Comparison of ENCODE assay signal across 14 cellular contexts in genomic region chr14:75539165-75539561, GRCh38. TPM values are rescaled to one million over a fixed set of nuclear protein-coding genes. Genes with fewer than 3 reads are reported as not detected.
DNase-seq lines count a peak whose midpoint lies in the region; ATAC-seq and TF ChIP-seq lines count a peak whose summit lies in the region.
"Had no signal": no experiment of that assay in that cellular context is flagged by ENCODE, and none has a peak within 500 bp of the region (broad histone marks: within the 10 kb centered on the region; RNA-seq: fewer than 3 reads in every experiment).

No MANE protein-coding gene starts in this region.

- CTCF ChIA-PET in activated CD4-positive, alpha-beta T cell treated with anti-CD3 and anti-CD28 coated beads for 36 hours (lab: Charles Lee), result interaction anchor here (0.6 to 8.8 kb wide), 15 partner anchors 8 to 115 kb away, joined by 3 to 98 read pairs (median 8); partner anchors contain the start of genes BATF and FLVCR2

- TF ChIP-seq CTCF in natural killer cell (IDR thresholded peaks at IDR 0.05) (no peak), GM13977 (IDR thresholded peaks at IDR 0.05; ENCODE audit: extremely low read depth, insufficient read depth, missing control alignments) (no peak)

- in situ Hi-C loops in GM13977 (cut with MboI; ENCODE audit: low pct_unique_long_range_greater_than_20kb, low sequenced_read_pairs, unreplicated experiment), result no loop called here

- peak overlapping the region; percentile 98 for H3K27ac Mint-ChIP-seq in activated CD4-positive, alpha-beta T cell treated with anti-CD3 and anti-CD28 coated beads for 36 hours
- H3K27ac Mint-ChIP-seq in activated T-helper 1 cell treated with anti-CD3 and anti-CD28 coated beads, Interleukin-12 subunit alpha, Interleukin-12 subunit beta, Interleukin-2, Interleukin-4 antibody, amounts not matched to agents 30 ng/mL and 10 ng/mL and 1 ng/mL, durations not matched to agents 14 hours and 24 hours and 36 hours, result peak overlapping the region; percentile 89
- H3K27ac Mint-ChIP-seq in natural killer cell, result peak overlapping the region; percentile 94 to 98

- POLR2A ChIA-PET in activated CD4-positive, alpha-beta T cell treated with anti-CD3 and anti-CD28 coated beads for 36 hours (lab: Charles Lee), result interaction anchor here (0.6 to 2.1 kb wide), 11 partner anchors 9 to 292 kb away, joined by 3 to 30 read pairs (median 7); partner anchors contain the start of gene BATF

- peaks cover 67% of the 10 kb centered on the region for H3K36me3 Mint-ChIP-seq in activated CD4-positive, alpha-beta T cell treated with anti-CD3 and anti-CD28 coated beads for 36 hours (ENCODE audit: low read depth)
- peaks cover 53% of the 10 kb centered on the region for H3K36me3 Mint-ChIP-seq in activated T-helper 1 cell treated with anti-CD3 and anti-CD28 coated beads, Interleukin-12 subunit alpha, Interleukin-12 subunit beta, Interleukin-2, Interleukin-4 antibody, amounts not matched to agents 30 ng/mL and 10 ng/mL and 1 ng/mL, durations not matched to agents 14 hours and 24 hours and 36 hours (ENCODE audit: low read depth)
- no peaks in the 10 kb centered on the region for H3K36me3 Mint-ChIP-seq in natural killer cell

- no peak for ATAC-seq in activated CD4-positive, alpha-beta T cell treated with anti-CD3 and anti-CD28 coated beads for 36 hours
- peak; percentile 1 for ATAC-seq in GM18867 (IDR thresholded peaks at IDR 0.05; ENCODE audit: unreplicated experiment)
- no peak for ATAC-seq in natural killer cell
- ATAC-seq: body of pancreas, pancreas had no signal

- H3K9me3 Mint-ChIP-seq in activated CD4-positive, alpha-beta T cell treated with anti-CD3 and anti-CD28 coated beads for 36 hours (ENCODE audit: low read depth), result no peaks in the 10 kb centered on the region
- no peaks in the 10 kb centered on the region for H3K9me3 Mint-ChIP-seq in activated T-helper 1 cell treated with anti-CD3 and anti-CD28 coated beads, Interleukin-12 subunit alpha, Interleukin-12 subunit beta, Interleukin-2, Interleukin-4 antibody, amounts not matched to agents 30 ng/mL and 10 ng/mL and 1 ng/mL, durations not matched to agents 14 hours and 24 hours and 36 hours
- no peaks in the 10 kb centered on the region for H3K9me3 Mint-ChIP-seq in natural killer cell

- H3K27me3 Mint-ChIP-seq in activated CD4-positive, alpha-beta T cell treated with anti-CD3 and anti-CD28 coated beads for 36 hours, result no peaks in the 10 kb centered on the region
- no peaks in the 10 kb centered on the region for H3K27me3 Mint-ChIP-seq in activated T-helper 1 cell treated with anti-CD3 and anti-CD28 coated beads, Interleukin-12 subunit alpha, Interleukin-12 subunit beta, Interleukin-2, Interleukin-4 antibody, amounts not matched to agents 30 ng/mL and 10 ng/mL and 1 ng/mL, durations not matched to agents 14 hours and 24 hours and 36 hours (ENCODE audit: insufficient read depth)
- no peaks in the 10 kb centered on the region for H3K27me3 Mint-ChIP-seq in natural killer cell (ENCODE audit: low read depth in 2 of 2)

- peak overlapping the region; percentile 59 for H3K4me3 Mint-ChIP-seq in activated CD4-positive, alpha-beta T cell treated with anti-CD3 and anti-CD28 coated beads for 36 hours
- peak overlapping the region; percentile 75 for H3K4me3 Mint-ChIP-seq in activated T-helper 1 cell treated with anti-CD3 and anti-CD28 coated beads, Interleukin-12 subunit alpha, Interleukin-12 subunit beta, Interleukin-2, Interleukin-4 antibody, amounts not matched to agents 30 ng/mL and 10 ng/mL and 1 ng/mL, durations not matched to agents 14 hours and 24 hours and 36 hours
- no peak overlapping the region for H3K4me3 Mint-ChIP-seq in natural killer cell

- peaks cover 84% of the 10 kb centered on the region for H3K4me1 Mint-ChIP-seq in activated CD4-positive, alpha-beta T cell treated with anti-CD3 and anti-CD28 coated beads for 36 hours
- H3K4me1 Mint-ChIP-seq in activated T-helper 1 cell treated with anti-CD3 and anti-CD28 coated beads, Interleukin-12 subunit alpha, Interleukin-12 subunit beta, Interleukin-2, Interleukin-4 antibody, amounts not matched to agents 30 ng/mL and 10 ng/mL and 1 ng/mL, durations not matched to agents 14 hours and 24 hours and 36 hours (ENCODE audit: low read depth), result peaks cover 85% of the 10 kb centered on the region
- H3K4me1 Mint-ChIP-seq in natural killer cell, result peaks cover 38 to 52% of the 10 kb centered on the region in 2 donors

- intact Hi-C loops in activated CD4-positive, alpha-beta T cell treated with anti-CD3 and anti-CD28 coated beads for 36 hours (cut with DNase I, micrococcal nuclease), result no loop called here
- intact Hi-C loops in activated T-helper 1 cell treated with anti-CD3 and anti-CD28 coated beads, Interleukin-12 subunit alpha, Interleukin-12 subunit beta, Interleukin-2, Interleukin-4 antibody, amounts not matched to agents 30 ng/mL and 10 ng/mL and 1 ng/mL, durations not matched to agents 14 hours and 24 hours and 36 hours (cut with micrococcal nuclease), result no loop called here
- intact Hi-C loops in natural killer cell (cut with micrococcal nuclease), result no loop called here

- DNase-seq in activated CD4-positive, alpha-beta T cell treated with anti-CD3 and anti-CD28 coated beads for 36 hours, result no peak
- no peak for DNase-seq in activated CD4-positive, alpha-beta T cell treated with anti-CD3 and anti-CD28 coated beads for 1 hour
- DNase-seq in activated T-helper 1 cell treated with anti-CD3 and anti-CD28 coated beads, Interleukin-12 subunit alpha, Interleukin-12 subunit beta, Interleukin-2, Interleukin-4 antibody, amounts not matched to agents 30 ng/mL and 10 ng/mL and 1 ng/mL, durations not matched to agents 14 hours and 24 hours and 36 hours (ENCODE audit: low spot score), result no peak
- DNase-seq in natural killer cell, result no peak
- no peak for DNase-seq in erythroblast (lab: John Stamatoyannopoulos, UW)
- no peak for DNase-seq in occipital lobe (lab: John Stamatoyannopoulos, UW)
- no peak for DNase-seq in GM13977 (ENCODE audit: low spot score)
- DNase-seq: body of pancreas, mucosa of descending colon, NCI-H1694, pancreas, SJCRH30 had no signal

- no peak for TF ChIP-seq POLR2A in erythroblast (IDR thresholded peaks at IDR 0.05; ENCODE audit: low read length)

RNA-seq across cellular contexts. Expression of gene BATF, which starts 16.9 kb away (rescaled TPM):
- total RNA-seq in activated CD4-positive, alpha-beta T cell treated with anti-CD3 and anti-CD28 coated beads for 36 hours, result 100 to 1,000 TPM; 165 to 187 TPM
- total RNA-seq in activated T-helper 1 cell treated with anti-CD3 and anti-CD28 coated beads, Interleukin-12 subunit alpha, Interleukin-12 subunit beta, Interleukin-2, Interleukin-4 antibody, amounts not matched to agents 30 ng/mL and 10 ng/mL and 1 ng/mL, durations not matched to agents 14 hours and 24 hours and 36 hours, result 213 and 214 TPM in 2 replicates
- total RNA-seq in natural killer cell, result 10 to 100 TPM; 12.6 to 32.5 (median 21.4) TPM
- total RNA-seq in occipital lobe, result 0.47 TPM
- total RNA-seq: body of pancreas, hepatocyte, SJCRH30 had no signal

RNA-seq across cellular contexts. Expression of gene FLVCR2, which starts 39.3 kb away (rescaled TPM):
- 1 to 10 TPM; 2.2 to 3.2 TPM for total RNA-seq in activated CD4-positive, alpha-beta T cell treated with anti-CD3 and anti-CD28 coated beads for 36 hours
- total RNA-seq in activated T-helper 1 cell treated with anti-CD3 and anti-CD28 coated beads, Interleukin-12 subunit alpha, Interleukin-12 subunit beta, Interleukin-2, Interleukin-4 antibody, amounts not matched to agents 30 ng/mL and 10 ng/mL and 1 ng/mL, durations not matched to agents 14 hours and 24 hours and 36 hours, result 2.5 and 2.9 TPM in 2 replicates
- total RNA-seq in natural killer cell (1 to 10 TPM; 1.4 to 4.8 (median 2.1) TPM), occipital lobe (2.5 TPM)
